In the genomic region with DNA sequence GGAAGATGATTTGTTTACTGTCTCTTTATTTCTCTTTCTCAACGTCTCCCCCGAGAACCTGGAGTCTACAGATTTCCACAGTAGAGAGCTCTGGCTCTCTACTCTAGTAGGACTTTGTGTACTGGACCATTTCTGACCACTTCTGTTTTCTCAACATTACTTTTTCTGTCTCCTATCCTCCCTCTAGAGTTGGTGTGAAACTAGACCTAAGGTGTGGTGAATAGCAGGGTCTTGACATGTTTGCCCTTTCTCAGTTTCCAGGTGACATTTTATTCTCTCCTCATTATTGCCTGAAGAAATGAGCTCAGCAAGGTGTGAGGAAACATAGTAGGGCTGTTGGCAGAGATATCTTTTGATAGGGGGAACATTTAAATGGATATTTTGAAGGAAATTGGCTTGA, we compare ENCODE assay signal across 1 cellular context.
A peak's percentile ranks its signal among the peaks of the same experiment; 100 is the strongest.
TF ChIP-seq lines count a peak whose summit lies in the region.

No MANE protein-coding gene starts in this region.

TF ChIP-seq in GM12878, 131 proteins besides CTCF, POLR2A, EP300 and RAD21 (continued from another document):
- no peak for TF ChIP-seq CREM (IDR thresholded peaks at IDR 0.05; ENCODE audit: low read depth)
- TF ChIP-seq NR2F1 (conservative IDR thresholded peaks at IDR 0.05), result peak; percentile 87; the same call in 1 of the 2 replicates
- peak; percentile 79; the same call in 1 of the 2 replicates for TF ChIP-seq ZNF217 (IDR thresholded peaks at IDR 0.05)
- TF ChIP-seq TCF12 (IDR thresholded peaks at IDR 0.05; ENCODE audit: low read depth, low read length), result 0 out of 2 replicates have a peak, but pooled peaks have one; percentile 52
- no peak for TF ChIP-seq KAT2A (conservative IDR thresholded peaks at IDR 0.05; ENCODE audit: control insufficient read depth, low read depth, low read length)
- no peak for TF ChIP-seq MYC (IDR thresholded peaks at IDR 0.05; ENCODE audit: insufficient read depth, insufficient read length, insufficient replicate concordance, low read length, severe bottlenecking)
